In genomic region chr5:95872333-95873268, GRCh38 we compare ENCODE assay signal across 37 cellular contexts. TPM values are rescaled to one million over a fixed set of nuclear protein-coding genes. Genes with fewer than 3 reads are reported as not detected.
DNase-seq lines count a peak whose midpoint lies in the region; ATAC-seq and TF ChIP-seq lines count a peak whose summit lies in the region.
"Had no signal": no experiment of that assay in that cellular context is flagged by ENCODE, and none has a peak within 500 bp of the region (broad histone marks: within the 10 kb centered on the region; RNA-seq: fewer than 3 reads in every experiment).

No MANE protein-coding gene starts in this region.

- H3K27me3 Mint-ChIP-seq in HFFc6 (ENCODE audit: insufficient read depth), result peaks cover 30% of the 10 kb centered on the region
- H3K27me3 Mint-ChIP-seq: activated CD4-positive, alpha-beta T cell treated with anti-CD3 and anti-CD28 coated beads for 36 hours; activated CD8-positive, alpha-beta T cell treated with anti-CD3 and anti-CD28 coated beads for 36 hours had no signal

- H3K27ac Mint-ChIP-seq in HFFc6, result peak overlapping the region; percentile 51
- H3K27ac Mint-ChIP-seq: activated CD4-positive, alpha-beta T cell treated with anti-CD3 and anti-CD28 coated beads for 36 hours; activated CD8-positive, alpha-beta T cell treated with anti-CD3 and anti-CD28 coated beads for 36 hours; nephron had no signal

- H3K36me3 ChIP-seq in gastrocnemius medialis, result no peaks in the 10 kb centered on the region
- H3K36me3 ChIP-seq: adrenal gland, BE2C, esophagus squamous epithelium, gastroesophageal sphincter, HAP-1, thoracic aorta, vagina had no signal

- peaks cover 57% of the 10 kb centered on the region for H3K4me1 Mint-ChIP-seq in HFFc6 (ENCODE audit: low read depth)
- H3K4me1 Mint-ChIP-seq: nephron had no signal

- peak overlapping the region; percentile 57 to 78 (median 64) for H3K27ac ChIP-seq in gastrocnemius medialis
- H3K27ac ChIP-seq: adrenal gland, esophagus squamous epithelium, gastroesophageal sphincter, thoracic aorta, vagina, VCaP had no signal

- no peak for TF ChIP-seq POLR2A in gastrocnemius medialis (IDR thresholded peaks at IDR 0.05)

- H3K4me3 Mint-ChIP-seq in HFFc6, result peak overlapping the region; percentile 52; the same call in 1 of the 2 replicates
- H3K4me3 Mint-ChIP-seq: activated CD4-positive, alpha-beta T cell treated with anti-CD3 and anti-CD28 coated beads for 36 hours; activated CD8-positive, alpha-beta T cell treated with anti-CD3 and anti-CD28 coated beads for 36 hours; nephron had no signal

- peaks cover 6% of the 10 kb centered on the region for H3K36me3 Mint-ChIP-seq in HFFc6 (ENCODE audit: low read depth)

- no peak for TF ChIP-seq CTCF in HFFc6 (IDR thresholded peaks at IDR 0.05)
- no peak for TF ChIP-seq CTCF in gastrocnemius medialis (IDR thresholded peaks at IDR 0.05 in 4 of 5, conservative IDR thresholded peaks at IDR 0.05 in 1 of 5)
- no peak for TF ChIP-seq CTCF in GM20000 (IDR thresholded peaks at IDR 0.05; ENCODE audit: extremely low read depth, missing control alignments)

- peaks cover 4% of the 10 kb centered on the region; the same call in 1 of the 2 replicates for H3K9me3 Mint-ChIP-seq in HFFc6
- H3K9me3 Mint-ChIP-seq: CD8-positive, alpha-beta memory T cell; nephron had no signal

- H3K4me3 ChIP-seq in gastrocnemius medialis, result no peak overlapping the region
- H3K4me3 ChIP-seq: adrenal gland, dorsolateral prefrontal cortex, esophagus squamous epithelium, gastroesophageal sphincter, HAP-1, mucosa of descending colon, thoracic aorta, vagina had no signal

- in situ Hi-C loops in gastrocnemius medialis (cut with MboI; ENCODE audit: low sequenced_read_pairs in 4 of 4), result loop anchor here in 3 of 4 donors (10.0 to 25.0 kb wide), 3 partner anchors 732 to 840 kb away; no protein-coding TSS in a partner anchor

- ATAC-seq in left cardiac atrium (peak; percentile 22 to 42), Right ventricle myocardium inferior (no peak), gastrocnemius medialis (peak; percentile 82 to 91)
- ATAC-seq: activated CD4-positive, alpha-beta T cell treated with anti-CD3 and anti-CD28 coated beads for 36 hours; activated CD8-positive, alpha-beta T cell treated with anti-CD3 and anti-CD28 coated beads for 36 hours; gastroesophageal sphincter; mucosa of descending colon; Panc1 had no signal

- H3K9me3 ChIP-seq in gastrocnemius medialis, result no peaks in the 10 kb centered on the region
- H3K9me3 ChIP-seq: adrenal gland, BE2C, esophagus squamous epithelium, gastroesophageal sphincter, mucosa of descending colon, thoracic aorta, vagina had no signal

- H3K4me1 ChIP-seq in gastrocnemius medialis, result peaks cover 17 to 18% of the 10 kb centered on the region in 2 donors
- H3K4me1 ChIP-seq: adrenal gland, BE2C, HAP-1, vagina had no signal

- intact Hi-C loops in left cardiac atrium (cut with DNase I), result no loop called here
- intact Hi-C loops in Right ventricle myocardium inferior (cut with DNase I), result no loop called here
- intact Hi-C loops in gastrocnemius medialis (cut with DNase I; ENCODE audit: low total_unique reads), result no loop called here

- DNase-seq in left cardiac atrium, result no peak
- no peak for DNase-seq in Right ventricle myocardium inferior (ENCODE audit: missing footprints)
- peak; percentile 60 for DNase-seq in HFFc6
- peak; percentile 78 for DNase-seq in cerebellum (ENCODE audit: low spot score)
- peak; percentile 70 to 87 for DNase-seq in gastrocnemius medialis
- no peak for DNase-seq in NCI-H748 (lab: John Stamatoyannopoulos, UW; ENCODE audit: unreplicated experiment)
- DNase-seq in GM20000 (ENCODE audit: low spot score), result no peak
- DNase-seq in NCI-H2227 (lab: John Stamatoyannopoulos, UW; ENCODE audit: unreplicated experiment), result no peak
- DNase-seq: activated CD4-positive, alpha-beta T cell treated with anti-CD3 and anti-CD28 coated beads for 36 hours; activated CD8-positive, alpha-beta T cell treated with anti-CD3 and anti-CD28 coated beads for 36 hours; activated effector memory CD4-positive, alpha-beta T cell treated with anti-CD3 and anti-CD28 coated beads, Interleukin-2, amount 50 U/mL, for 16 hours; activated T-cell treated with anti-CD3 and anti-CD28 coated beads for 4 hours; BE2C; CD8-positive, alpha-beta memory T cell; DMS 273 treated with DMSO at 0.1 percent for 48 hours; esophagus squamous epithelium; hippocampal formation; Kasumi-1; mammary epithelial cell; mucosa of descending colon; NCI-H1436; NCI-H2081 treated with DMSO at 0.1 percent for 48 hours; NCI-H226; NCI-H526 treated with DMSO at 0.1 percent for 48 hours; SIG-M5; stimulated activated naive CD4-positive, alpha-beta T cell treated with Interleukin-2 at 50 U/mL for 16 hours; SW 1271; T-helper 9 cell had no signal

- H3K27me3 ChIP-seq in gastrocnemius medialis, result no peaks in the 10 kb centered on the region
- H3K27me3 ChIP-seq: adrenal gland, BE2C, dorsolateral prefrontal cortex, esophagus squamous epithelium, gastroesophageal sphincter, vagina had no signal

RNA-seq across cellular contexts. Expression of gene GLRX, which starts 50.1 kb away (rescaled TPM):
- total RNA-seq in left cardiac atrium, result 10 to 100 TPM; 73.1 to 76.0 TPM
- total RNA-seq in Right ventricle myocardium inferior, result 111 TPM
- 100 to 1,000 TPM; 139 to 183 (median 150) TPM for total RNA-seq in HFFc6 (2021; fragmentation: NEBNext Ultra II Directional; extraction: Animal tissue kit (Norgen Biotek cat#: 25700))
- total RNA-seq in cerebellum, result 8.9 TPM
- 1,000 to 10,000 TPM; 1,042 to 2,721 (median 1,859) TPM for total RNA-seq in gastrocnemius medialis

Comparison
In these comparisons a context has a peak if more than half of its experiments do, and no peak if none do; other contexts are left out.
1. DNase-seq: peak in HFFc6 (single experiment), cerebellum (single experiment) and gastrocnemius medialis (2 of 2); none in left cardiac atrium (single experiment), Right ventricle myocardium inferior (single experiment), NCI-H748 (single experiment), GM20000 (single experiment) and NCI-H2227 (single experiment).